ENCODE assay signal across 8 cellular contexts in the genomic region with DNA sequence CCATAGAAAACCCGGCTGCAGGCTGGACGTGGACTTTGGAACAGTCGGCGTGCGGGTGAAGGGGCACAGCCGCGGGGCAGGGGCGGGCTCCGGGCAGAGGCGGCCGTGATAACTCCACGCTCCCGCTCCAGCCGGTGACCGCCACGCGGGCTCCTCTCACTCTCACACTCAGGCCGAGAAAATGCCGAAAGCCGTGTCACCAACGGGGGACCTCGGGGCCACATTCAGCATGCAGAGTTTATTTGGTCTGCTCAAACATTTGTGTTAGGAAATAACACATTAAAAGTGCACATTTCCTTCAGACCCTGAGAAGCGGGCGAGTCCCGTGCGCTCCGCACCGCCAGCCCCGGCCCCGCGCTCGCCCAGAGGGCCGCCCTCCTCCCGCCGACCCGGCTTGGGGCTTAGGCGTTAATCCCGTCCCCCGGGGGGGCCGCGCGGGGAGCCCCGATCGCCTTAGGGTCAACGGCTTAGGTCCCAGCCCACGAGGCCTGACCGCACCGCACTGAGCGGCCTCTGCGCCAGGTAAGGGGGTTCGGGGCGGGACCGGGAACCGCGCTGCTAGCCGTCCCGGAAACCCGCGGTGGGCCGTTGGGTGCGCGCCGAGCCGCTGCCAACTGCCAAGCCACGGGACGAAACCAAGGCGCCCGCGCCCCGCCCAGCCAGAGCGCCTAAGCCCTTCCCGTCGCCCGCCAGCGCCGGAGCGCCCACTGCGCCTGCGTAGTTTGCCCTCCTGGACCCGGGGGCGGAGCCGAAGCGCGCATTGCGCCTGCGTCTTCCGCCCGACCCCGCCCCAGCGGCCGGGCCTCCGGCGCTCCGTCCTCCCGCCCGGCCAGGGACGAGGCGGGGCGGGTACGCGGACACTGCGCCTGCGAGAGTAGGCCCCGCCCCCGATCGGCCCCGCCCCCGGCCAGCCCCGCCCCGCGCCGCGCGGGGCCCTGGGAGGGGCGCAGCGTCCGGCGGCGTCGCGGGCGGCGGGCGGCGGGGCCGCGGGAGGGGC. TPM values are rescaled to one million over a fixed set of nuclear protein-coding genes. Genes with fewer than 3 reads are reported as not detected.
DNase-seq lines count a peak whose midpoint lies in the region; ATAC-seq and TF ChIP-seq lines count a peak whose summit lies in the region.

A gene with protein sequence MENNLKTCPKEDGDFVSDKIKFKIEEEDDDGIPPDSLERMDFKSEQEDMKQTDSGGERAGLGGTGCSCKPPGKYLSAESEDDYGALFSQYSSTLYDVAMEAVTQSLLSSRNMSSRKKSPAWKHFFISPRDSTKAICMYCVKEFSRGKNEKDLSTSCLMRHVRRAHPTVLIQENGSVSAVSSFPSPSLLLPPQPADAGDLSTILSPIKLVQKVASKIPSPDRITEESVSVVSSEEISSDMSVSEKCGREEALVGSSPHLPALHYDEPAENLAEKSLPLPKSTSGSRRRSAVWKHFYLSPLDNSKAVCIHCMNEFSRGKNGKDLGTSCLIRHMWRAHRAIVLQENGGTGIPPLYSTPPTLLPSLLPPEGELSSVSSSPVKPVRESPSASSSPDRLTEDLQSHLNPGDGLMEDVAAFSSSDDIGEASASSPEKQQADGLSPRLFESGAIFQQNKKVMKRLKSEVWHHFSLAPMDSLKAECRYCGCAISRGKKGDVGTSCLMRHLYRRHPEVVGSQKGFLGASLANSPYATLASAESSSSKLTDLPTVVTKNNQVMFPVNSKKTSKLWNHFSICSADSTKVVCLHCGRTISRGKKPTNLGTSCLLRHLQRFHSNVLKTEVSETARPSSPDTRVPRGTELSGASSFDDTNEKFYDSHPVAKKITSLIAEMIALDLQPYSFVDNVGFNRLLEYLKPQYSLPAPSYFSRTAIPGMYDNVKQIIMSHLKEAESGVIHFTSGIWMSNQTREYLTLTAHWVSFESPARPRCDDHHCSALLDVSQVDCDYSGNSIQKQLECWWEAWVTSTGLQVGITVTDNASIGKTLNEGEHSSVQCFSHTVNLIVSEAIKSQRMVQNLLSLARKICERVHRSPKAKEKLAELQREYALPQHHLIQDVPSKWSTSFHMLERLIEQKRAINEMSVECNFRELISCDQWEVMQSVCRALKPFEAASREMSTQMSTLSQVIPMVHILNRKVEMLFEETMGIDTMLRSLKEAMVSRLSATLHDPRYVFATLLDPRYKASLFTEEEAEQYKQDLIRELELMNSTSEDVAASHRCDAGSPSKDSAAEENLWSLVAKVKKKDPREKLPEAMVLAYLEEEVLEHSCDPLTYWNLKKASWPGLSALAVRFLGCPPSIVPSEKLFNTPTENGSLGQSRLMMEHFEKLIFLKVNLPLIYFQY (plus strand): TSS at position 947 of the 997 bp plus-strand sequence. CDS start 29,819 bp downstream, outside the sequence.

- H3K27me3 ChIP-seq in HAP-1 (ENCODE audit: low read depth) (peaks cover 26% of the 10 kb centered on the region), MG63 (peaks cover 19% of the 10 kb centered on the region)

- H3K4me3 Mint-ChIP-seq in nephron, result peak within 1 kb of the TSS; percentile 95 to 97 (median 96)

- TF ChIP-seq CTCF in nephron (IDR thresholded peaks at IDR 0.05; ENCODE audit: unreplicated experiment in 3 of 3), result no peak

- ATAC-seq in stimulated activated naive CD8-positive, alpha-beta T cell treated with anti-CD3 and anti-CD28 coated beads, Interleukin-15, Interleukin-2, amounts not matched to agents 100 U/mL and 50 U/mL, for 24 hours, result peak; percentile 89

- peaks cover 13% of the 10 kb centered on the region for H3K4me1 ChIP-seq in HAP-1

- peak within 1 kb of the TSS; percentile 67 for H3K4me3 ChIP-seq in HAP-1
- peak within 1 kb of the TSS; percentile 80 for H3K4me3 ChIP-seq in MG63

- no peaks in the 10 kb centered on the region for H3K36me3 Mint-ChIP-seq in nephron (ENCODE audit: low read depth)

- H3K36me3 ChIP-seq in HAP-1 (replicated peaks) (no peaks in the 10 kb centered on the region), MG63 (0 out of 2 replicates have a peak, but pooled peaks cover 2% of the 10 kb centered on the region)

- peak within 1 kb of the TSS; percentile 86 to 96 (median 94) for H3K27ac Mint-ChIP-seq in nephron

- peaks cover 44% of the 10 kb centered on the region for H3K27me3 Mint-ChIP-seq in nephron (ENCODE audit: low read depth)

- H3K4me1 Mint-ChIP-seq in nephron, result peaks cover 24% of the 10 kb centered on the region

- DNase-seq in G401 (ENCODE audit: low spot score) (peak; percentile 95), HAP-1 (ENCODE audit: low spot score in 2 of 2) (peak; percentile 90 to 98), MG63 (peak; percentile 94), SIG-M5 (lab: John Stamatoyannopoulos, UW) (peak; percentile 49), activated gamma-delta T cell (lab: John Stamatoyannopoulos, UW) (peak; percentile 99), fibroblast of the conjunctiva (ENCODE audit: low read depth) (peak; percentile 93)
- DNase-seq in stimulated activated naive CD8-positive, alpha-beta T cell treated with anti-CD3 and anti-CD28 coated beads, Interleukin-15, Interleukin-2, amounts not matched to agents 100 U/mL and 50 U/mL, for 24 hours, result peak; percentile 100

- H3K9me3 ChIP-seq in HAP-1, result no peaks in the 10 kb centered on the region
- no peaks in the 10 kb centered on the region for H3K9me3 ChIP-seq in MG63

- in situ Hi-C loops in G401 (cut with HindIII; ENCODE audit: low sequenced_read_pairs), result no loop called here
- in situ Hi-C loops in HAP-1 (cut with MboI; ENCODE audit: low sequenced_read_pairs), result no loop called here

- H3K9me3 Mint-ChIP-seq in nephron, result no peaks in the 10 kb centered on the region

RNA-seq across cellular contexts. Expression of the gene that starts here (rescaled TPM):
- total RNA-seq in G401 (2014; rRNA removed; shearing (Covaris generic)), result 10.0 and 12.8 TPM in 2 replicates
- total RNA-seq in MG63 (2014; rRNA removed; shearing (Covaris generic); ENCODE audit: low replicate concordance), result 5.8 and 9.4 TPM in 2 replicates

Comparison
In these comparisons a context has a peak if more than half of its experiments do, and no peak if none do; other contexts are left out.
1. Peak in every context shown above with its lines: DNase-seq, ATAC-seq and H3K4me3 ChIP-seq.
2. DNase-seq: peak in every context shown above with its lines; median percentile 100 in stimulated activated naive CD8-positive, alpha-beta T cell treated with anti-CD3 and anti-CD28 coated beads, Interleukin-15, Interleukin-2, amounts not matched to agents 100 U/mL and 50 U/mL, for 24 hours; 99 in activated gamma-delta T cell; 95 in G401; 94 in HAP-1; 94 in MG63; 93 in fibroblast of the conjunctiva; 49 in SIG-M5.